9 cellular contexts compared by ENCODE assay signal in the genomic region with DNA sequence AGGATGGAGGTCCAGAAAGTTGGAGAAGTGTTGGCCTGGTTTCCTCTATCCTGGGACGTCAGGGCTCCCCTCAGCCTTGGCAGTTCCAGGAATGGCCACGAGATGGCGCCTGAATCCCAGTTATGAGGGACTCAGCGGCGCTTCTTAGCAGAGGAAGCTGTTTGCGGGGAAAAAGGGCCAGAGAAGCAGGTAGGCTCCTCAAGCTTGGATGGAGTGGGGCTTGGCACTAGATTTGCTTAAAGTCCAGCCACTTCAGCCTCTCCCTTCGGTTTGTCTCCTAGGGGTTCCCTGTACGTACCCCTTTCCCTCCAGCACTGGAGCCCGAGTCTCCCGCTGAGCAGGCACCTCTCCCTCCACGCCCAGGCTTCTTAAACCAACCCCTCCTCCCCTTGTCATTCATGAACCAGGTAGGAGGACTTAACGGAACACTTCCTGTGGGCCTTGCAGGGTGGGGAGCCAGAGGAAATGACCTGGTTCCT. TPM values are rescaled to one million over a fixed set of nuclear protein-coding genes. Genes with fewer than 3 reads are reported as not detected.
DNase-seq lines count a peak whose midpoint lies in the region; ATAC-seq and TF ChIP-seq lines count a peak whose summit lies in the region.
"Had no signal": no experiment of that assay in that cellular context is flagged by ENCODE, and none has a peak within 500 bp of the region (broad histone marks: within the 10 kb centered on the region; RNA-seq: fewer than 3 reads in every experiment).

No MANE protein-coding gene starts in this region.

- no peak overlapping the region for H3K27ac ChIP-seq in CD8-positive, alpha-beta T cell (ENCODE audit: low read depth, low read length)
- no peak overlapping the region for H3K27ac ChIP-seq in HEK293 (ENCODE audit: extremely low read depth, low read depth, low read length)
- peak overlapping the region; percentile 19 for H3K27ac ChIP-seq in caudate nucleus (ENCODE audit: low read depth, low read length)

- no peaks in the 10 kb centered on the region for H3K36me3 ChIP-seq in CD8-positive, alpha-beta T cell (ENCODE audit: insufficient read depth, low read length)
- no peaks in the 10 kb centered on the region for H3K36me3 ChIP-seq in HEK293 (ENCODE audit: control insufficient read depth in 2 of 2, insufficient read depth in 1 of 2, low read length in 2 of 2)

- ATAC-seq in CD8-positive, alpha-beta T cell, result peak; percentile 92
- ATAC-seq in left colon, result peak; percentile 94
- ATAC-seq in HG03378 (IDR thresholded peaks at IDR 0.05; ENCODE audit: unreplicated experiment), result no peak

- intact Hi-C loops in CD8-positive, alpha-beta T cell (cut with DNase I, micrococcal nuclease), result loop anchor here (1.0 to 5.0 kb wide), 4 partner anchors 53 to 343 kb away; no protein-coding TSS in a partner anchor
- intact Hi-C loops in left colon (cut with DNase I, micrococcal nuclease), result loop anchor here in 1 of 2 donors (2.0 kb wide), 1 partner anchor 52 kb away; no protein-coding TSS in a partner anchor

- H3K27me3 ChIP-seq in CD8-positive, alpha-beta T cell (ENCODE audit: insufficient read depth, low read length), result no peaks in the 10 kb centered on the region

- CTCF ChIA-PET in CD8-positive, alpha-beta T cell (lab: Charles Lee), result interaction anchor here (0.7 to 6.7 kb wide), 30 partner anchors 8 to 707 kb away, joined by 3 to 303 read pairs (median 5); no protein-coding TSS in a partner anchor
- CTCF ChIA-PET in HEK293 (lab: Yijun Ruan, JAX), result interaction anchor here (0.6 to 7.1 kb wide), 31 partner anchors 10 to 605 kb away, joined by 3 to 329 read pairs (median 4); partner anchors contain the start of genes TRNP1 and WASF2

- H3K4me3 Mint-ChIP-seq in CD8-positive, alpha-beta T cell, result peak overlapping the region; percentile 55
- H3K4me3 Mint-ChIP-seq: dendritic cell treated with granulocyte-macrophage colony-stimulating factor and Interleukin-4, amounts not matched to agents 40 ng/mL and 50 ng/mL, for 4 days had no signal

- no peak overlapping the region for H3K27ac Mint-ChIP-seq in CD8-positive, alpha-beta T cell
- H3K27ac Mint-ChIP-seq: dendritic cell treated with granulocyte-macrophage colony-stimulating factor and Interleukin-4, amounts not matched to agents 40 ng/mL and 50 ng/mL, for 4 days had no signal

- no peaks in the 10 kb centered on the region for H3K9me3 ChIP-seq in CD8-positive, alpha-beta T cell (ENCODE audit: low read length)
- H3K9me3 ChIP-seq in HEK293 (ENCODE audit: control insufficient read depth, insufficient read depth, low read depth, low read length), result no peaks in the 10 kb centered on the region

- POLR2A ChIA-PET in CD8-positive, alpha-beta T cell (lab: Charles Lee), result no interaction called here
- POLR2A ChIA-PET in HEK293 (lab: Yijun Ruan, JAX), result no interaction called here

- peak; percentile 84 for TF ChIP-seq CTCF in CD8-positive, alpha-beta T cell (IDR thresholded peaks at IDR 0.05)
- peak; percentile 92 for TF ChIP-seq CTCF in HEK293 (tag by site-specific recombination; IDR thresholded peaks at IDR 0.05)

- peak overlapping the region; percentile 11 for H3K4me3 ChIP-seq in CD8-positive, alpha-beta T cell (ENCODE audit: low read depth, low read length)
- H3K4me3 ChIP-seq in HEK293 (ENCODE audit: low read depth, low read length), result no peak overlapping the region

- no peaks in the 10 kb centered on the region for H3K36me3 Mint-ChIP-seq in CD8-positive, alpha-beta T cell

- H3K4me1 Mint-ChIP-seq in CD8-positive, alpha-beta T cell (ENCODE audit: low read depth), result peaks cover 21% of the 10 kb centered on the region

- peaks cover 13% of the 10 kb centered on the region for H3K4me1 ChIP-seq in CD8-positive, alpha-beta T cell (ENCODE audit: insufficient read depth, low read length)
- H3K4me1 ChIP-seq in HEK293 (ENCODE audit: control insufficient read depth, insufficient read depth, low read length), result no peaks in the 10 kb centered on the region

- no peaks in the 10 kb centered on the region for H3K9me3 Mint-ChIP-seq in CD8-positive, alpha-beta T cell
- H3K9me3 Mint-ChIP-seq: dendritic cell treated with granulocyte-macrophage colony-stimulating factor and Interleukin-4, amounts not matched to agents 40 ng/mL and 50 ng/mL, for 4 days had no signal

- H3K27me3 Mint-ChIP-seq in CD8-positive, alpha-beta T cell (ENCODE audit: low read depth), result no peaks in the 10 kb centered on the region

- DNase-seq in CD8-positive, alpha-beta T cell, result peak; percentile 80 to 95 (median 90)
- DNase-seq in NCI-H2196 treated with DMSO at 0.1 percent for 48 hours (lab: John Stamatoyannopoulos, UW; ENCODE audit: unreplicated experiment) (peak; percentile 47), caudate nucleus (lab: John Stamatoyannopoulos, UW) (peak in 59 of 61 donors; percentile 6 to 89 (median 67)), left colon (peak; percentile 78 to 92)
- DNase-seq in activated CD4-positive, CD25-positive, alpha-beta regulatory T cell treated with anti-CD3 and anti-CD28 coated beads, Interleukin-2, amount 50 U/mL, for 16 hours (ENCODE audit: low read depth, low spot score), result peak; percentile 82
- peak; percentile 77 for DNase-seq in stimulated activated CD4-positive, alpha-beta T cell treated with anti-CD3 and anti-CD28 coated beads, Interleukin-2, amount 100 ng/mL, for 4 hours (ENCODE audit: low read depth)

TF ChIP-seq in HEK293, 187 proteins besides CTCF, POLR2A, EP300 and RAD21:
- peak; percentile 46; the same call in 1 of the 2 replicates for TF ChIP-seq ZNF660 (tag by site-specific recombination; IDR thresholded peaks at IDR 0.05)
- peak; percentile 94 for TF ChIP-seq ZNF654 (tag by site-specific recombination; IDR thresholded peaks at IDR 0.05; ENCODE audit: low read depth)
- TF ChIP-seq, protein P1, sequence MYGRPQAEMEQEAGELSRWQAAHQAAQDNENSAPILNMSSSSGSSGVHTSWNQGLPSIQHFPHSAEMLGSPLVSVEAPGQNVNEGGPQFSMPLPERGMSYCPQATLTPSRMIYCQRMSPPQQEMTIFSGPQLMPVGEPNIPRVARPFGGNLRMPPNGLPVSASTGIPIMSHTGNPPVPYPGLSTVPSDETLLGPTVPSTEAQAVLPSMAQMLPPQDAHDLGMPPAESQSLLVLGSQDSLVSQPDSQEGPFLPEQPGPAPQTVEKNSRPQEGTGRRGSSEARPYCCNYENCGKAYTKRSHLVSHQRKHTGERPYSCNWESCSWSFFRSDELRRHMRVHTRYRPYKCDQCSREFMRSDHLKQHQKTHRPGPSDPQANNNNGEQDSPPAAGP (tag by site-specific recombination; IDR thresholded peaks at IDR 0.05), result 0 out of 2 replicates have a peak, but pooled peaks have one; percentile 25
- TF ChIP-seq ZNF2 (tag by site-specific recombination; IDR thresholded peaks at IDR 0.05), result 0 out of 2 replicates have a peak, but pooled peaks have one; percentile 36
- TF ChIP-seq ZNF76 (tag by site-specific recombination; IDR thresholded peaks at IDR 0.05; ENCODE audit: borderline replicate concordance, low read depth), result no peak
- TF ChIP-seq ZNF837 (tag by site-specific recombination; IDR thresholded peaks at IDR 0.05), result no peak
TF ChIP-seq in HEK293: peak in this region for 4.

RNA-seq across cellular contexts. Expression of gene TENT5B, which starts 32.0 kb away (rescaled TPM):
- not detected for total RNA-seq in CD8-positive, alpha-beta T cell
- 1 to 10 TPM; 1.7 to 4.4 TPM for total RNA-seq in left colon

RNA-seq across cellular contexts. Expression of gene TRNP1, which starts 51.2 kb away (rescaled TPM):
- not detected for total RNA-seq in CD8-positive, alpha-beta T cell
- 1 to 10 TPM; 1.3 to 3.0 TPM for total RNA-seq in left colon
